9 cellular contexts compared by ENCODE assay signal in the genomic region with DNA sequence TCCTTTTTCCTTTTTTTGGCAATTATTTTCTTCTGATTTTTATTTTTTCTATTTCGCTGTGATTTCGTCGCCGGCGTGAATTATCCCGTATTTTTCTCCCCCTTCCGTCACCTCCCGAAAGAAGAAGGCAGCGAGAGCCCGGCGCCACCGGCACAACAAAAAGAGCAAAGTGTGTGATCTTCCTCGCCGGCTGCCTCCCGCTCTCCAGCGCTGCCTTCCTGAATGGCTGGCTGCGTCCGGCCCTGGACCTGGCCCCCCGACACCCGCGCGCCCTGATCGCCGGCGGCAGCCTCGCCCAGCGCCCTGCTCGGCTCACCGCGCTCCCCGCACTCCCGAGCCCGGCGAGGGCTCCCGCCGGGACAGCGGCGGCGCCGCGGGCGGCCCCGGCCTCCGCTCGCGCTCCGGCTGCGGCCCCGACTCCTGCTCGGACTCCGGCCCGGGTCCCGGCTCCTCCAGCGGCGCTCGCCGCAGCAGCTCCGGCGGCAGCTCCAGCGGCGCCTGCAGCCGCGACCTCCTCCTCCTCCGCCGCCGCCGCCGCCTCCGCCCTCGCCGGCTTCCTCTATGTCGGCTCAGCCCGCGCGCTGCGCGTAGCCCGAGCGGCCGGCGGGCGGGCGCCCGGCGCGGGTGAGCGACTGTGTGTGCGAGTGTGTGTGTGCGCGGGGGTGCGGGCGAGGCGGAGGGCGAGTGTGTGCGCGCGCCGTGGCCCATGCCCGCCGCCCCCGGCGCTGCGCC. TPM values are rescaled to one million over a fixed set of nuclear protein-coding genes. Genes with fewer than 3 reads are reported as not detected.
DNase-seq lines count a peak whose midpoint lies in the region; ATAC-seq and TF ChIP-seq lines count a peak whose summit lies in the region.
"Had no signal": no experiment of that assay in that cellular context is flagged by ENCODE, and none has a peak within 500 bp of the region (broad histone marks: within the 10 kb centered on the region; RNA-seq: fewer than 3 reads in every experiment).

No MANE protein-coding gene starts in this region.

- no peaks in the 10 kb centered on the region for H3K9me3 ChIP-seq in SJCRH30 (replicated peaks)
- peaks cover 0 to 11% of the 10 kb centered on the region in 2 donors for H3K9me3 ChIP-seq in lung (ENCODE audit: control insufficient read depth in 2 of 2, insufficient read depth in 1 of 2, low read length in 1 of 2)

- WGBS in lung, 2 donors, result 0 to 1% methylated on average over 75 to 103 of the region's 103 CpGs
- under 1% methylated on average over 103 of the region's 103 CpGs for WGBS in urinary bladder

- no peaks in the 10 kb centered on the region for H3K27me3 ChIP-seq in SJCRH30
- H3K27me3 ChIP-seq in lung (ENCODE audit: control insufficient read depth, insufficient read depth), result no peaks in the 10 kb centered on the region

- peaks cover 31% of the 10 kb centered on the region for H3K27me3 Mint-ChIP-seq in dendritic cell treated with granulocyte-macrophage colony-stimulating factor and Interleukin-4, amounts not matched to agents 40 ng/mL and 50 ng/mL, for 4 days

- H3K4me3 ChIP-seq in SJCRH30 (peak overlapping the region; percentile 65), lung (peak overlapping the region; percentile 69), urinary bladder (ENCODE audit: low read depth, low read length) (peak overlapping the region; percentile 99)

- no peaks in the 10 kb centered on the region; the same call in 1 of the 2 replicates for H3K36me3 ChIP-seq in SJCRH30
- H3K36me3 ChIP-seq in lung (ENCODE audit: control insufficient read depth in 2 of 2, insufficient read depth in 2 of 2, low read length in 2 of 2), result peaks cover 0 to 6% of the 10 kb centered on the region in 2 donors
- H3K36me3 ChIP-seq in urinary bladder (ENCODE audit: insufficient read depth), result no peaks in the 10 kb centered on the region

- H3K4me1 ChIP-seq in SJCRH30 (no peaks in the 10 kb centered on the region), lung (ENCODE audit: control insufficient read depth in 2 of 2, insufficient read depth in 2 of 2, low read length in 2 of 2) (peaks cover 0 to 23% of the 10 kb centered on the region in 2 donors), urinary bladder (ENCODE audit: insufficient read depth) (no peaks in the 10 kb centered on the region)

- peak overlapping the region; percentile 73 for H3K4me3 Mint-ChIP-seq in dendritic cell treated with granulocyte-macrophage colony-stimulating factor and Interleukin-4, amounts not matched to agents 40 ng/mL and 50 ng/mL, for 4 days

- H3K4me1 Mint-ChIP-seq in dendritic cell treated with granulocyte-macrophage colony-stimulating factor and Interleukin-4, amounts not matched to agents 40 ng/mL and 50 ng/mL, for 4 days (ENCODE audit: low read depth), result peaks cover 38% of the 10 kb centered on the region

- no peaks in the 10 kb centered on the region for H3K36me3 Mint-ChIP-seq in dendritic cell treated with granulocyte-macrophage colony-stimulating factor and Interleukin-4, amounts not matched to agents 40 ng/mL and 50 ng/mL, for 4 days (ENCODE audit: low read depth)

- intact Hi-C loops in dendritic cell treated with granulocyte-macrophage colony-stimulating factor and Interleukin-4, amounts not matched to agents 40 ng/mL and 50 ng/mL, for 4 days (cut with micrococcal nuclease), result loop anchor here (5.0 kb wide), 1 partner anchor 328 kb away; no protein-coding TSS in a partner anchor

- H3K9me3 Mint-ChIP-seq in dendritic cell treated with granulocyte-macrophage colony-stimulating factor and Interleukin-4, amounts not matched to agents 40 ng/mL and 50 ng/mL, for 4 days, result no peaks in the 10 kb centered on the region

- H3K27ac Mint-ChIP-seq in dendritic cell treated with granulocyte-macrophage colony-stimulating factor and Interleukin-4, amounts not matched to agents 40 ng/mL and 50 ng/mL, for 4 days, result no peak overlapping the region

- ATAC-seq in HG03095 (IDR thresholded peaks at IDR 0.05; ENCODE audit: unreplicated experiment), result peak; percentile 43
- no peak for ATAC-seq in lung (ENCODE audit: insufficient read depth, low FRiP score)

- no peak for TF ChIP-seq CTCF in lung (IDR thresholded peaks at IDR 0.05; ENCODE audit: control extremely low read depth, extremely low read depth)

- DNase-seq in stimulated activated CD4-positive, alpha-beta T cell treated with anti-CD3 and anti-CD28 coated beads, Interleukin-4, amount 100 ng/mL, for 1 hour, result peak; percentile 47
- no peak for DNase-seq in stimulated activated CD4-positive, alpha-beta T cell treated with anti-CD3 and anti-CD28 coated beads, Interleukin-1b, Interleukin-23, amount 100 ng/mL, for 48 hours
- DNase-seq in SJCRH30, result peak; percentile 74 to 75
- DNase-seq in lung (ENCODE audit: low spot score), result no peak
- DNase-seq in germinal center (ENCODE audit: low spot score), result no peak

- H3K27ac ChIP-seq in SJCRH30, result peak overlapping the region; percentile 65; the same call in 1 of the 2 replicates
- peak overlapping the region in 1 of 2 donors; percentile 86 for H3K27ac ChIP-seq in lung (ENCODE audit: low read depth in 1 of 2, low read length in 1 of 2)
- peak overlapping the region; percentile 85 for H3K27ac ChIP-seq in urinary bladder (ENCODE audit: low read depth)

RNA-seq across cellular contexts. Expression of a gene that starts 0.9 kb away (rescaled TPM):
- total RNA-seq in SJCRH30 (2014; rRNA removed; shearing (Covaris generic)), result 18.2 and 18.7 TPM in 2 replicates
- total RNA-seq in lung, result 100 to 1,000 TPM in 1 of 2 donors, 10 to 100 TPM in 1; 57.3 to 104 TPM
- 10 to 100 TPM; 15.2 to 59.3 TPM for polyA plus RNA-seq in lung
- total RNA-seq in urinary bladder, result 64.8 TPM
- 149 TPM for polyA plus RNA-seq in urinary bladder

RNA-seq across cellular contexts. Expression of a gene that starts 2.9 kb away (rescaled TPM):
- total RNA-seq in SJCRH30 (2014; rRNA removed; shearing (Covaris generic)), result 11.3 and 12.4 TPM in 2 replicates
- 10 to 100 TPM in 1 of 2 donors, 1 to 10 TPM in 1; 8.9 to 50.0 TPM for total RNA-seq in lung
- 10 to 100 TPM in 1 of 2 donors, 1 to 10 TPM in 1; 3.6 to 12.9 TPM for polyA plus RNA-seq in lung
- 61.4 TPM for total RNA-seq in urinary bladder
- 25.9 TPM for polyA plus RNA-seq in urinary bladder
- total RNA-seq: mononuclear cell had no signal

Comparison
In these comparisons a context has a peak if more than half of its experiments do, and no peak if none do; other contexts are left out.
1. DNase-seq: peak in stimulated activated CD4-positive, alpha-beta T cell treated with anti-CD3 and anti-CD28 coated beads, Interleukin-4, amount 100 ng/mL, for 1 hour (single experiment) and SJCRH30 (2 of 2); none in stimulated activated CD4-positive, alpha-beta T cell treated with anti-CD3 and anti-CD28 coated beads, Interleukin-1b, Interleukin-23, amount 100 ng/mL, for 48 hours (single experiment), lung (single experiment) and germinal center (single experiment).
2. Peak in every context shown above with its lines, with median percentiles within 50 percentile points of each other: H3K4me3 ChIP-seq.